8 cellular contexts compared by ENCODE assay signal in the genomic region with DNA sequence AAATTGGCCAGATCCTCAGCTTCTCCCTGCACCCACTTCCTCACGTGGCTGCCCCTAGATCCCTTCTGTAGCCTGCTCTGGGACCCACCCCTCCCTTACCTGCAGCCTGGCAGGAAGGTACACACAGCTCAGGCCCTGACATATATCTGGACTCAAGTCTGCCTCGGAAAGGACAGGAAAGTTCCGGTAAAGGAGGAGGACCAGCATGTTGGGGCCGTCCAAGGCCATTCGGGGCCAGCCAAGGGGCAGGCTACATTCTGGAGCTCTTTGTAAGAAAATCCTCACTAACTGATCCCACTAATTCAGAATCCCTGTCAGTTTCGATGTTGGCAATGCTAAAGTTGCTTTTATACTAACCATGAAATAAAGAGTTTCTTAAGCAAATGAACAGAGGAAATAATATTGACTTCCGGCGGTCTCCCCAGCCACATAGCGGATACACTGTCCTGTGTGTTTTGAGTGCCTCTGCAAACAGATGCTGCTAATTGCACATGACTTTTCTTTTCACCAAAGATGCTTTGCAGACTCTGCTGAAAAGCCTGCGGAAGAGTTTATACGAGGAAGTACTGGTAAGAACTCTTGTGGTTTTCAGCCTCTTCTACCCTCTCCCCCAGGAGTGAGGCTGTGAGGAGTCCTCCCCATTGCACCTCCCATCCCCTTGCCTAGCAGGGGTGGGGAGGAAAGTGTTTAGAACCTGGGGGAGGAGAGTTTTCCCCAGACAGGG.
DNase-seq lines count a peak whose midpoint lies in the region; ATAC-seq lines count a peak whose summit lies in the region.

No MANE protein-coding gene starts in this region.

- CTCF ChIA-PET in activated naive CD4-positive, alpha-beta T cell treated with anti-CD3 and anti-CD28 coated beads, Interleukin-2, amount 10 ng/mL, durations not matched to agents 7 days and 5 days (lab: Charles Lee), result interaction anchor here (1.1 kb wide), 1 partner anchor 114 kb away, joined by 3 read pairs; no protein-coding TSS in a partner anchor

- H3K9me3 Mint-ChIP-seq in activated naive CD4-positive, alpha-beta T cell treated with anti-CD3 and anti-CD28 coated beads, Interleukin-2, amount 10 ng/mL, durations not matched to agents 7 days and 5 days, result no peaks in the 10 kb centered on the region

- H4K20me1 ChIP-seq in BLaER1 treated with 17β-estradiol and CSF1 and Interleukin-3, amounts not matched to agents 10 nM and 100 nM, result peaks cover 0 to 34% (median 0%) of the 10 kb centered on the region in 11 experiments; a peak in 2 of 22 replicates

- H3K4me1 ChIP-seq in BLaER1 treated with 17β-estradiol and CSF1 and Interleukin-3, amounts not matched to agents 10 nM and 100 nM, result peaks cover 90 to 100% (median 99%) of the 10 kb centered on the region in 10 experiments

- peak overlapping the region; percentile 84 to 98 (median 94) for H3K4me2 ChIP-seq in BLaER1 treated with 17β-estradiol and CSF1 and Interleukin-3, amounts not matched to agents 10 nM and 100 nM

- H3K27me3 ChIP-seq in BLaER1 treated with 17β-estradiol and CSF1 and Interleukin-3, amounts not matched to agents 10 nM and 100 nM, result peaks cover 0 to 9% (median 0%) of the 10 kb centered on the region in 11 experiments; a peak in 3 of 22 replicates

- peak overlapping the region in 9 of 10 experiments; percentile 15 to 42 (median 19); a peak in 12 of 20 replicates for H3K4me3 ChIP-seq in BLaER1 treated with 17β-estradiol and CSF1 and Interleukin-3, amounts not matched to agents 10 nM and 100 nM

- DNase-seq in MV-4-11 (lab: John Stamatoyannopoulos, UW) (peak; percentile 80), midbrain (lab: John Stamatoyannopoulos, UW) (peak; percentile 6), SW 1271 (lab: John Stamatoyannopoulos, UW) (no peak)
- DNase-seq in activated naive CD4-positive, alpha-beta T cell treated with anti-CD3 and anti-CD28 coated beads, Interleukin-2, amount 10 ng/mL, durations not matched to agents 7 days and 5 days, result peak; percentile 72

- H3K36me3 ChIP-seq in BLaER1 treated with 17β-estradiol and CSF1 and Interleukin-3, amounts not matched to agents 10 nM and 100 nM, result no peaks in the 10 kb centered on the region

- peak overlapping the region in 8 of 11 experiments; percentile 4 to 60 (median 49); a peak in 12 of 22 replicates for H3K9ac ChIP-seq in BLaER1 treated with 17β-estradiol and CSF1 and Interleukin-3, amounts not matched to agents 10 nM and 100 nM

- H3K27ac Mint-ChIP-seq in activated naive CD4-positive, alpha-beta T cell treated with anti-CD3 and anti-CD28 coated beads, Interleukin-2, amount 10 ng/mL, durations not matched to agents 7 days and 5 days, result peak overlapping the region; percentile 95

- peaks cover 8% of the 10 kb centered on the region for H3K27me3 Mint-ChIP-seq in activated naive CD4-positive, alpha-beta T cell treated with anti-CD3 and anti-CD28 coated beads, Interleukin-2, amount 10 ng/mL, durations not matched to agents 7 days and 5 days

- peaks cover 3% of the 10 kb centered on the region for H3K36me3 Mint-ChIP-seq in activated naive CD4-positive, alpha-beta T cell treated with anti-CD3 and anti-CD28 coated beads, Interleukin-2, amount 10 ng/mL, durations not matched to agents 7 days and 5 days

- ATAC-seq in HG03135 (IDR thresholded peaks at IDR 0.05; ENCODE audit: unreplicated experiment) (no peak), GM21619 (IDR thresholded peaks at IDR 0.05; ENCODE audit: unreplicated experiment) (no peak), HG03439 (IDR thresholded peaks at IDR 0.05; ENCODE audit: unreplicated experiment) (no peak)

- no peaks in the 10 kb centered on the region for H3K9me3 ChIP-seq in BLaER1 treated with 17β-estradiol and CSF1 and Interleukin-3, amounts not matched to agents 10 nM and 100 nM (replicated peaks in 1 of 11)

- peak overlapping the region in 10 of 11 experiments; percentile 3 to 71 (median 48); a peak in 16 of 22 replicates for H3K27ac ChIP-seq in BLaER1 treated with 17β-estradiol and CSF1 and Interleukin-3, amounts not matched to agents 10 nM and 100 nM

- H3K4me1 Mint-ChIP-seq in activated naive CD4-positive, alpha-beta T cell treated with anti-CD3 and anti-CD28 coated beads, Interleukin-2, amount 10 ng/mL, durations not matched to agents 7 days and 5 days, result peaks cover 80% of the 10 kb centered on the region

- H3K4me3 Mint-ChIP-seq in activated naive CD4-positive, alpha-beta T cell treated with anti-CD3 and anti-CD28 coated beads, Interleukin-2, amount 10 ng/mL, durations not matched to agents 7 days and 5 days, result peak overlapping the region; percentile 74

Comparison
In these comparisons a context has a peak if more than half of its experiments do, and no peak if none do; other contexts are left out.
1. DNase-seq: peak in MV-4-11 (single experiment), activated naive CD4-positive, alpha-beta T cell treated with anti-CD3 and anti-CD28 coated beads, Interleukin-2, amount 10 ng/mL, durations not matched to agents 7 days and 5 days (single experiment) and midbrain (single experiment); none in SW 1271 (0 of 2).